Comparison of ENCODE assay signal across 1 cellular context in genomic region chrX:53253293-53254020, GRCh38.
TF ChIP-seq lines count a peak whose summit lies in the region.

No MANE protein-coding gene starts in this region.

TF ChIP-seq in K562, 482 proteins besides CTCF, POLR2A, EP300 and RAD21 (continues in another document):
- TF ChIP-seq, protein P1, sequence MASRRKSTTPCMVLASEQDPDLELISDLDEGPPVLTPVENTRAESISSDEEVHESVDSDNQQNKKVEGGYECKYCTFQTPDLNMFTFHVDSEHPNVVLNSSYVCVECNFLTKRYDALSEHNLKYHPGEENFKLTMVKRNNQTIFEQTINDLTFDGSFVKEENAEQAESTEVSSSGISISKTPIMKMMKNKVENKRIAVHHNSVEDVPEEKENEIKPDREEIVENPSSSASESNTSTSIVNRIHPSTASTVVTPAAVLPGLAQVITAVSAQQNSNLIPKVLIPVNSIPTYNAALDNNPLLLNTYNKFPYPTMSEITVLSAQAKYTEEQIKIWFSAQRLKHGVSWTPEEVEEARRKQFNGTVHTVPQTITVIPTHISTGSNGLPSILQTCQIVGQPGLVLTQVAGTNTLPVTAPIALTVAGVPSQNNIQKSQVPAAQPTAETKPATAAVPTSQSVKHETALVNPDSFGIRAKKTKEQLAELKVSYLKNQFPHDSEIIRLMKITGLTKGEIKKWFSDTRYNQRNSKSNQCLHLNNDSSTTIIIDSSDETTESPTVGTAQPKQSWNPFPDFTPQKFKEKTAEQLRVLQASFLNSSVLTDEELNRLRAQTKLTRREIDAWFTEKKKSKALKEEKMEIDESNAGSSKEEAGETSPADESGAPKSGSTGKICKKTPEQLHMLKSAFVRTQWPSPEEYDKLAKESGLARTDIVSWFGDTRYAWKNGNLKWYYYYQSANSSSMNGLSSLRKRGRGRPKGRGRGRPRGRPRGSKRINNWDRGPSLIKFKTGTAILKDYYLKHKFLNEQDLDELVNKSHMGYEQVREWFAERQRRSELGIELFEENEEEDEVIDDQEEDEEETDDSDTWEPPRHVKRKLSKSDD (conservative IDR thresholded peaks at IDR 0.05; ENCODE audit: low read length), result no peak
- no peak for TF ChIP-seq PURB (CRISPR knock-in tag; IDR thresholded peaks at IDR 0.05; ENCODE audit: low read depth)
- TF ChIP-seq ARID2 (IDR thresholded peaks at IDR 0.05), result no peak
- no peak for TF ChIP-seq ATF1 (CRISPR knock-in tag; IDR thresholded peaks at IDR 0.05)
- no peak for TF ChIP-seq ATF1 (tag; IDR thresholded peaks at IDR 0.05)
- no peak for TF ChIP-seq TARDBP (IDR thresholded peaks at IDR 0.05)
- TF ChIP-seq GATAD2B (IDR thresholded peaks at IDR 0.05; ENCODE audit: borderline replicate concordance), result no peak
- no peak for TF ChIP-seq RNF2 (IDR thresholded peaks at IDR 0.05)
- TF ChIP-seq XRCC4 (IDR thresholded peaks at IDR 0.05; ENCODE audit: extremely low read depth, insufficient read depth, insufficient read length), result no peak
- no peak for TF ChIP-seq ZNF282 (CRISPR knock-in tag; IDR thresholded peaks at IDR 0.05)
- no peak for TF ChIP-seq LEF1 (IDR thresholded peaks at IDR 0.05)
- peak; percentile 52 for TF ChIP-seq CEBPB (tag; IDR thresholded peaks at IDR 0.05)
- TF ChIP-seq ZNF589 (CRISPR knock-in tag; IDR thresholded peaks at IDR 0.05; ENCODE audit: low read depth), result 0 out of 2 replicates have a peak, but pooled peaks have one; percentile 77
- TF ChIP-seq FOXJ2 (tag; IDR thresholded peaks at IDR 0.05), result peak; percentile 26; the same call in 1 of the 2 replicates
- TF ChIP-seq SMARCA4 (IDR thresholded peaks at IDR 0.05), result peak; percentile 64; the same call in 1 of the 2 replicates
- no peak for TF ChIP-seq NR0B1 (IDR thresholded peaks at IDR 0.05; ENCODE audit: partially characterized antibody)
- 0 out of 2 replicates have a peak, but pooled peaks have one; percentile 11 for TF ChIP-seq TEAD4 (IDR thresholded peaks at IDR 0.05; ENCODE audit: low read length)
- TF ChIP-seq TEAD4 (CRISPR knock-in tag; IDR thresholded peaks at IDR 0.05; ENCODE audit: borderline replicate concordance), result no peak
- no peak for TF ChIP-seq PRMT5 (CRISPR knock-in tag; IDR thresholded peaks at IDR 0.05)
- TF ChIP-seq ZBTB7A (IDR thresholded peaks at IDR 0.05; ENCODE audit: borderline replicate concordance, control insufficient read depth, low read depth, low read length), result no peak
- TF ChIP-seq HLTF (IDR thresholded peaks at IDR 0.05), result no peak
- TF ChIP-seq DIDO1 (tag; IDR thresholded peaks at IDR 0.05; ENCODE audit: low read depth), result no peak
- TF ChIP-seq TCF7 (IDR thresholded peaks at IDR 0.05; ENCODE audit: borderline replicate concordance), result no peak
- TF ChIP-seq HNRNPK (IDR thresholded peaks at IDR 0.05; ENCODE audit: low read depth, low read length, poor library complexity, severe bottlenecking), result no peak
- no peak for TF ChIP-seq RBFOX2 (IDR thresholded peaks at IDR 0.05; ENCODE audit: low read depth, low read length)
- TF ChIP-seq USF2 (CRISPR knock-in tag; IDR thresholded peaks at IDR 0.05), result no peak
- no peak for TF ChIP-seq U2AF2 (optimal IDR thresholded peaks at IDR 0.05; ENCODE audit: low read depth, low read length)
- TF ChIP-seq TRIM25 (IDR thresholded peaks at IDR 0.05; ENCODE audit: borderline replicate concordance), result no peak
- TF ChIP-seq, protein P2, sequence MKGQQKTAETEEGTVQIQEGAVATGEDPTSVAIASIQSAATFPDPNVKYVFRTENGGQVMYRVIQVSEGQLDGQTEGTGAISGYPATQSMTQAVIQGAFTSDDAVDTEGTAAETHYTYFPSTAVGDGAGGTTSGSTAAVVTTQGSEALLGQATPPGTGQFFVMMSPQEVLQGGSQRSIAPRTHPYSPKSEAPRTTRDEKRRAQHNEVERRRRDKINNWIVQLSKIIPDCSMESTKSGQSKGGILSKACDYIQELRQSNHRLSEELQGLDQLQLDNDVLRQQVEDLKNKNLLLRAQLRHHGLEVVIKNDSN (CRISPR knock-in tag; IDR thresholded peaks at IDR 0.05), result no peak
- TF ChIP-seq BCLAF1 (IDR thresholded peaks at IDR 0.05; ENCODE audit: borderline replicate concordance in 1 of 2, control insufficient read depth in 1 of 2, low read depth in 2 of 2, low read length in 1 of 2), result no peak
- TF ChIP-seq CHD7 (IDR thresholded peaks at IDR 0.05; ENCODE audit: low read depth, low read length), result no peak
- TF ChIP-seq NR4A1 (CRISPR knock-in tag; IDR thresholded peaks at IDR 0.05), result no peak
- TF ChIP-seq NR4A1 (tag; IDR thresholded peaks at IDR 0.05), result 0 out of 2 replicates have a peak, but pooled peaks have one; percentile 14
- TF ChIP-seq GABPB2 (CRISPR knock-in tag; conservative IDR thresholded peaks at IDR 0.05), result no peak
- TF ChIP-seq MTA2 (IDR thresholded peaks at IDR 0.05; ENCODE audit: low read depth), result no peak
- TF ChIP-seq POLR2H (tag; IDR thresholded peaks at IDR 0.05; ENCODE audit: low read depth), result peak; percentile 64
- no peak for TF ChIP-seq KAT7 (CRISPR knock-in tag; IDR thresholded peaks at IDR 0.05; ENCODE audit: borderline replicate concordance)
- TF ChIP-seq, protein P3, sequence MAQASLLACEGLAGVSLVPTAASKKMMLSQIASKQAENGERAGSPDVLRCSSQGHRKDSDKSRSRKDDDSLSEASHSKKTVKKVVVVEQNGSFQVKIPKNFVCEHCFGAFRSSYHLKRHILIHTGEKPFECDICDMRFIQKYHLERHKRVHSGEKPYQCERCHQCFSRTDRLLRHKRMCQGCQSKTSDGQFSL (CRISPR knock-in tag; IDR thresholded peaks at IDR 0.05), result no peak
- TF ChIP-seq, protein P3 (tag; IDR thresholded peaks at IDR 0.05), result no peak; a peak in 1 of 4 replicates
